In the genomic region with DNA sequence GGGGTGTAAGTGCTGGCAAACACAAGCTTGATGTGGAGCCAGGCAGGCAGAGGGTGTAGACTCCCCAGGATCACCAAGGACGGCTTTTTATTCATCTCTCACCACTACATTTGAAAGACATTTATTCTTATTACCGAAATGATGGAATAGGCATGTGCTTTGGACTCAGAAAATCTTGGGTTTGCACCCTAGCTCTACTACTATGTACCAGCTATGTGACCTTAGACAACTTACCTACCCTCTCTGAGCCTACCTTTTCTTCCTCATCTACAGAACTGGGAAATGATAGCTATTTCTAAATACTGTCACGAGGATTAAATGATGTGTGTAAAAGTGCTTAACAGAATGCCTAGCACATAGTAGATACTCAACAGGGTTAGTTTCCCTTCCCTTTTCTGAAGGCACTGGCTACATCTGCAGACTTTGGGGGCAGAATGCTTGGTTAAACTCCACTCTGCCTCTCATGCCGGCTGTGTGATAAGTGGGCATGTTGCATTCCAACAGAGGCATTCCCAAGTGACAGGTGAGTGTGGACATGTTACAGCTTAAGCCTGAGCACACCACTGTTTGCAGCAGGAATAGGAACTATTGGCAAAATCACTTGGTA, we compare ENCODE assay signal across 9 cellular contexts.
A peak's percentile ranks its signal among the peaks of the same experiment; 100 is the strongest.
DNase-seq lines count a peak whose midpoint lies in the region; ATAC-seq and TF ChIP-seq lines count a peak whose summit lies in the region.
"Had no signal": no experiment of that assay in that cellular context is flagged by ENCODE, and none has a peak within 500 bp of the region (broad histone marks: within the 10 kb centered on the region; RNA-seq: fewer than 3 reads in every experiment).

No MANE protein-coding gene starts in this region.

- TF ChIP-seq CTCF in left lung (IDR thresholded peaks at IDR 0.05), result no peak

- DNase-seq in left lung (no peak), GM19240 (ENCODE audit: insufficient read length, low spot score) (no peak), occipital lobe (lab: John Stamatoyannopoulos, UW) (no peak), globus pallidus (ENCODE audit: low spot score) (no peak)
- DNase-seq in activated CD4-positive, alpha-beta T cell treated with anti-CD3 and anti-CD28 coated beads, Interleukin-2, amount 50 U/mL, for 1 hour, result no peak
- DNase-seq: hippocampal formation had no signal

- no peak overlapping the region for H3K4me3 ChIP-seq in left lung

- peaks cover 4 to 18% of the 10 kb centered on the region in 2 donors for H3K4me1 ChIP-seq in left lung

- peak; percentile 98 for ATAC-seq in GM18867 (IDR thresholded peaks at IDR 0.05; ENCODE audit: unreplicated experiment)
- ATAC-seq in HG02571 (IDR thresholded peaks at IDR 0.05; ENCODE audit: unreplicated experiment), result peak; percentile 83
- peak; percentile 99 for ATAC-seq in HG03520 (IDR thresholded peaks at IDR 0.05; ENCODE audit: unreplicated experiment)
- peak; percentile 73 for ATAC-seq in left lung

- no peak overlapping the region for H3K27ac ChIP-seq in left lung

- no peaks in the 10 kb centered on the region for H3K9me3 ChIP-seq in left lung

- intact Hi-C loops in left lung (cut with DNase I), result no loop called here

- H3K36me3 ChIP-seq in left lung, result no peaks in the 10 kb centered on the region

- peaks cover 0 to 3% of the 10 kb centered on the region in 2 donors for H3K27me3 ChIP-seq in left lung
